ENCODE assay signal across 1 cellular context in the genomic region with DNA sequence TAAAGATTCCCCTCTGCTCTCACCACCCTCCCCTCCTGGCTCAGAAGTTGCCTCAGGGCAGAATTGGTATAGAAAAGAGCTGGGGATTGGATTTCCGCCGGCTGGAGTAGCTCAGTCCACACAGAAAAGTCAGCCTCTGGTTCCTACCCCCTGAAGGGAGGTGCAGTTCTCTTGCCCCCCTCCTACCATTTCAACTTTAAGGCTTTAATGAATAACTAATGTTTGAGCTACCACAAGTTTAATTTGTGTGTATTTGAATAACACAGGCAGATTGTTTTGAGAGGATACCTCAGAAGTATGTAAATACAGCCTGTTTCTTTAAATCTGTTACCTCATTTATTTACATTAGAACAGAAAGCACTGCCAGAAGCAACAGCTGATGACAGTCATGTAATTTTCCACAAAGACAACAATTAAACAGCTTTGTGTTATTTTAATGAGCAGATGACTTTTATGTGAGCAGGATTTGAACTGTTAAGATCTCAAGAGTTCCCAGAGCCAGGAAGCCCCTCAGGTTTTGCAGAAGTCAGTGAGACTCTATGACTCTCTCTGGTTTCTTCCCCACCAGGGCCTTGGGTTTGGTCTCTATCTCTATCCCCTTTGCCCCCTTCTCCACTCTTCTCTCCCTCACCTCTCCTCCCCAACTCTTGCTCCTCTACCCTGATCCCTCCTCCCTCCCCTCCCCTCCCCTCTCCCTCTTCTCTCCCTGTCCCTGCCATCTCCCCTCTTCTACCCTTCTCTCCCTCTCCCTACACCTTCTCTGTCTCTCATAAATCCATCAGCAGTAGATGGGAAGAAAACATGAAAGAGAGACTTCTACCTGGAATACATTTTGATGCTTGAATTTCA.
A peak's percentile ranks its signal among the peaks of the same experiment; 100 is the strongest.
TF ChIP-seq lines count a peak whose summit lies in the region.

No MANE protein-coding gene starts in this region.

TF ChIP-seq in HEK293, 187 proteins besides CTCF, POLR2A, EP300 and RAD21 (continued from another document and continues in another):
- TF ChIP-seq, protein P1, sequence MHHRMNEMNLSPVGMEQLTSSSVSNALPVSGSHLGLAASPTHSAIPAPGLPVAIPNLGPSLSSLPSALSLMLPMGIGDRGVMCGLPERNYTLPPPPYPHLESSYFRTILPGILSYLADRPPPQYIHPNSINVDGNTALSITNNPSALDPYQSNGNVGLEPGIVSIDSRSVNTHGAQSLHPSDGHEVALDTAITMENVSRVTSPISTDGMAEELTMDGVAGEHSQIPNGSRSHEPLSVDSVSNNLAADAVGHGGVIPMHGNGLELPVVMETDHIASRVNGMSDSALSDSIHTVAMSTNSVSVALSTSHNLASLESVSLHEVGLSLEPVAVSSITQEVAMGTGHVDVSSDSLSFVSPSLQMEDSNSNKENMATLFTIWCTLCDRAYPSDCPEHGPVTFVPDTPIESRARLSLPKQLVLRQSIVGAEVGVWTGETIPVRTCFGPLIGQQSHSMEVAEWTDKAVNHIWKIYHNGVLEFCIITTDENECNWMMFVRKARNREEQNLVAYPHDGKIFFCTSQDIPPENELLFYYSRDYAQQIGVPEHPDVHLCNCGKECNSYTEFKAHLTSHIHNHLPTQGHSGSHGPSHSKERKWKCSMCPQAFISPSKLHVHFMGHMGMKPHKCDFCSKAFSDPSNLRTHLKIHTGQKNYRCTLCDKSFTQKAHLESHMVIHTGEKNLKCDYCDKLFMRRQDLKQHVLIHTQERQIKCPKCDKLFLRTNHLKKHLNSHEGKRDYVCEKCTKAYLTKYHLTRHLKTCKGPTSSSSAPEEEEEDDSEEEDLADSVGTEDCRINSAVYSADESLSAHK (tag by site-specific recombination; IDR thresholded peaks at IDR 0.05), result no peak
- TF ChIP-seq ZNF513 (tag by site-specific recombination; IDR thresholded peaks at IDR 0.05), result no peak
- 0 out of 2 replicates have a peak, but pooled peaks have one; percentile 61 for TF ChIP-seq ZNF639 (tag by site-specific recombination; IDR thresholded peaks at IDR 0.05)
- no peak for TF ChIP-seq ZNF585B (tag by site-specific recombination; IDR thresholded peaks at IDR 0.05)
- TF ChIP-seq ZNF670 (tag by site-specific recombination; IDR thresholded peaks at IDR 0.05; ENCODE audit: low read depth), result no peak
- TF ChIP-seq, protein P2, sequence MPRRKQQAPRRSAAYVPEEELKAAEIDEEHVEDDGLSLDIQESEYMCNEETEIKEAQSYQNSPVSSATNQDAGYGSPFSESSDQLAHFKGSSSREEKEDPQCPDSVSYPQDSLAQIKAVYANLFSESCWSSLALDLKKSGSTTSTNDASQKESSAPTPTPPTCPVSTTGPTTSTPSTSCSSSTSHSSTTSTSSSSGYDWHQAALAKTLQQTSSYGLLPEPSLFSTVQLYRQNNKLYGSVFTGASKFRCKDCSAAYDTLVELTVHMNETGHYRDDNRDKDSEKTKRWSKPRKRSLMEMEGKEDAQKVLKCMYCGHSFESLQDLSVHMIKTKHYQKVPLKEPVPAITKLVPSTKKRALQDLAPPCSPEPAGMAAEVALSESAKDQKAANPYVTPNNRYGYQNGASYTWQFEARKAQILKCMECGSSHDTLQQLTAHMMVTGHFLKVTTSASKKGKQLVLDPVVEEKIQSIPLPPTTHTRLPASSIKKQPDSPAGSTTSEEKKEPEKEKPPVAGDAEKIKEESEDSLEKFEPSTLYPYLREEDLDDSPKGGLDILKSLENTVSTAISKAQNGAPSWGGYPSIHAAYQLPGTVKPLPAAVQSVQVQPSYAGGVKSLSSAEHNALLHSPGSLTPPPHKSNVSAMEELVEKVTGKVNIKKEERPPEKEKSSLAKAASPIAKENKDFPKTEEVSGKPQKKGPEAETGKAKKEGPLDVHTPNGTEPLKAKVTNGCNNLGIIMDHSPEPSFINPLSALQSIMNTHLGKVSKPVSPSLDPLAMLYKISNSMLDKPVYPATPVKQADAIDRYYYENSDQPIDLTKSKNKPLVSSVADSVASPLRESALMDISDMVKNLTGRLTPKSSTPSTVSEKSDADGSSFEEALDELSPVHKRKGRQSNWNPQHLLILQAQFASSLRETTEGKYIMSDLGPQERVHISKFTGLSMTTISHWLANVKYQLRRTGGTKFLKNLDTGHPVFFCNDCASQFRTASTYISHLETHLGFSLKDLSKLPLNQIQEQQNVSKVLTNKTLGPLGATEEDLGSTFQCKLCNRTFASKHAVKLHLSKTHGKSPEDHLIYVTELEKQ (tag by site-specific recombination; IDR thresholded peaks at IDR 0.05; ENCODE audit: borderline replicate concordance), result peak; percentile 48; the same call in 1 of the 2 replicates
- TF ChIP-seq ZNF114 (tag by site-specific recombination; IDR thresholded peaks at IDR 0.05), result no peak
- TF ChIP-seq, protein P3, sequence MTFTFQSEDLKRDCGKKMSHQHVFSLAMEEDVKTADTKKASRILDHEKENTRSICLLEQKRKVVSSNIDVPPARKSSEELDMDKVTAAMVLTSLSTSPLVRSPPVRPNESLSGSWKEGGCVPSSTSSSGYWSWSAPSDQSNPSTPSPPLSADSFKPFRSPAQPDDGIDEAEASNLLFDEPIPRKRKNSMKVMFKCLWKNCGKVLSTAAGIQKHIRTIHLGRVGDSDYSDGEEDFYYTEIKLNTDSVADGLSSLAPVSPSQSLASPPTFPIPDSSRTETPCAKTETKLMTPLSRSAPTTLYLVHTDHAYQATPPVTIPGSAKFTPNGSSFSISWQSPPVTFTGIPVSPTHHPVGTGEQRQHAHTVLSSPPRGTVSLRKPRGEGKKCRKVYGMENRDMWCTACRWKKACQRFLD (tag by site-specific recombination; IDR thresholded peaks at IDR 0.05), result no peak
- no peak for TF ChIP-seq ZNF148 (tag by site-specific recombination; IDR thresholded peaks at IDR 0.05; ENCODE audit: borderline replicate concordance)
- TF ChIP-seq ZNF239 (tag by site-specific recombination; IDR thresholded peaks at IDR 0.05), result no peak
- no peak for TF ChIP-seq HOXD13 (CRISPR knock-in tag; IDR thresholded peaks at IDR 0.05; ENCODE audit: borderline replicate concordance)
- TF ChIP-seq EGR2 (tag by site-specific recombination; IDR thresholded peaks at IDR 0.05; ENCODE audit: low read depth), result no peak
- no peak for TF ChIP-seq ZNF223 (tag by site-specific recombination; IDR thresholded peaks at IDR 0.05)
- no peak for TF ChIP-seq ZNF37A (tag by site-specific recombination; IDR thresholded peaks at IDR 0.05)
- no peak for TF ChIP-seq ZNF138 (tag by site-specific recombination; IDR thresholded peaks at IDR 0.05; ENCODE audit: borderline replicate concordance)
- TF ChIP-seq ZXDB (tag by site-specific recombination; IDR thresholded peaks at IDR 0.05), result peak; percentile 60; the same call in 1 of the 2 replicates
- no peak for TF ChIP-seq ZNF571 (tag by site-specific recombination; IDR thresholded peaks at IDR 0.05)
- no peak for TF ChIP-seq ZNF221 (tag by site-specific recombination; IDR thresholded peaks at IDR 0.05; ENCODE audit: borderline replicate concordance)
- TF ChIP-seq REPIN1 (tag by site-specific recombination; IDR thresholded peaks at IDR 0.05; ENCODE audit: low read depth), result no peak
- TF ChIP-seq ZBTB1 (tag by site-specific recombination; IDR thresholded peaks at IDR 0.05), result 0 out of 2 replicates have a peak, but pooled peaks have one; percentile 48
- TF ChIP-seq WT1 (tag by site-specific recombination; IDR thresholded peaks at IDR 0.05), result peak; percentile 91
- TF ChIP-seq ZBTB21 (tag by site-specific recombination; IDR thresholded peaks at IDR 0.05), result peak; percentile 49; the same call in 1 of the 2 replicates
- TF ChIP-seq ZNF558 (tag by site-specific recombination; IDR thresholded peaks at IDR 0.05), result no peak
- TF ChIP-seq ZBTB6 (tag by site-specific recombination; IDR thresholded peaks at IDR 0.05), result no peak
- TF ChIP-seq ZNF157 (tag by site-specific recombination; IDR thresholded peaks at IDR 0.05), result no peak
- TF ChIP-seq KLF10 (tag by site-specific recombination; IDR thresholded peaks at IDR 0.05), result peak; percentile 75; the same call in 1 of the 2 replicates
- no peak for TF ChIP-seq ZNF274 (IDR thresholded peaks at IDR 0.05; ENCODE audit: low read length)
- no peak for TF ChIP-seq ZNF274 (tag by site-specific recombination; IDR thresholded peaks at IDR 0.05; ENCODE audit: borderline replicate concordance)
- TF ChIP-seq ZNF544 (tag by site-specific recombination; IDR thresholded peaks at IDR 0.05), result no peak
- TF ChIP-seq ZNF19 (tag by site-specific recombination; IDR thresholded peaks at IDR 0.05; ENCODE audit: low read depth), result no peak
- TF ChIP-seq YY1 (tag by site-specific recombination; IDR thresholded peaks at IDR 0.05), result no peak
- TF ChIP-seq ZNF610 (tag by site-specific recombination; IDR thresholded peaks at IDR 0.05; ENCODE audit: borderline replicate concordance), result no peak
- no peak for TF ChIP-seq ZNF830 (tag by site-specific recombination; IDR thresholded peaks at IDR 0.05; ENCODE audit: low read depth)
- TF ChIP-seq ZNF561 (tag by site-specific recombination; IDR thresholded peaks at IDR 0.05; ENCODE audit: borderline replicate concordance), result no peak; the same call in 1 of the 2 replicates
- TF ChIP-seq ZNF560 (tag by site-specific recombination; IDR thresholded peaks at IDR 0.05; ENCODE audit: borderline replicate concordance), result no peak
- TF ChIP-seq MZF1 (tag by site-specific recombination; IDR thresholded peaks at IDR 0.05; ENCODE audit: borderline replicate concordance), result peak; percentile 32; the same call in 1 of the 2 replicates
- TF ChIP-seq ZNF549 (tag by site-specific recombination; IDR thresholded peaks at IDR 0.05), result no peak
- TF ChIP-seq ZNF140 (tag by site-specific recombination; IDR thresholded peaks at IDR 0.05), result no peak
- TF ChIP-seq ZFP3 (tag by site-specific recombination; IDR thresholded peaks at IDR 0.05; ENCODE audit: low read depth), result no peak
- no peak for TF ChIP-seq ZNF529 (tag by site-specific recombination; IDR thresholded peaks at IDR 0.05; ENCODE audit: insufficient replicate concordance)
- no peak for TF ChIP-seq ZNF175 (tag by site-specific recombination; IDR thresholded peaks at IDR 0.05)
- 0 out of 2 replicates have a peak, but pooled peaks have one; percentile 37 for TF ChIP-seq ZBTB44 (tag by site-specific recombination; IDR thresholded peaks at IDR 0.05)
- TF ChIP-seq ZNF843 (tag by site-specific recombination; IDR thresholded peaks at IDR 0.05), result peak; percentile 80
- no peak for TF ChIP-seq ZNF391 (tag by site-specific recombination; IDR thresholded peaks at IDR 0.05; ENCODE audit: borderline replicate concordance, low read depth)
- TF ChIP-seq ZNF473 (tag by site-specific recombination; IDR thresholded peaks at IDR 0.05), result no peak
- TF ChIP-seq ZNF791 (tag by site-specific recombination; IDR thresholded peaks at IDR 0.05), result no peak
- no peak for TF ChIP-seq ZNF416 (tag by site-specific recombination; IDR thresholded peaks at IDR 0.05)
- no peak for TF ChIP-seq ZNF311 (tag by site-specific recombination; IDR thresholded peaks at IDR 0.05; ENCODE audit: borderline replicate concordance)
- no peak for TF ChIP-seq ZNF514 (tag by site-specific recombination; IDR thresholded peaks at IDR 0.05)
